ENCODE assay signal across 10 cellular contexts in genomic region chr10:95474228-95475002, GRCh38.
A peak's percentile ranks its signal among the peaks of the same experiment; 100 is the strongest.
DNase-seq lines count a peak whose midpoint lies in the region; ATAC-seq and TF ChIP-seq lines count a peak whose summit lies in the region.
"Had no signal": no experiment of that assay in that cellular context is flagged by ENCODE, and none has a peak within 500 bp of the region (broad histone marks: within the 10 kb centered on the region; RNA-seq: fewer than 3 reads in every experiment).

No MANE protein-coding gene starts in this region.

- H3K36me3 ChIP-seq in testis (ENCODE audit: low read depth, missing control alignments), result no peaks in the 10 kb centered on the region
- H3K36me3 ChIP-seq: HAP-1 had no signal

- H3K27me3 ChIP-seq in testis, result no peaks in the 10 kb centered on the region

- peak; percentile 42 for DNase-seq in NCI-H1436 (lab: John Stamatoyannopoulos, UW)
- peak; percentile 58 for DNase-seq in cerebellar cortex (ENCODE audit: low spot score)
- peak; percentile 90 for DNase-seq in left kidney (ENCODE audit: low read depth, low spot score)
- peak; percentile 28 for DNase-seq in testis
- no peak for DNase-seq in activated CD4-positive, alpha-beta T cell treated with anti-CD3 and anti-CD28 coated beads for 48 hours
- no peak for DNase-seq in stimulated activated naive CD4-positive, alpha-beta T cell treated with Interleukin-2 at 50 U/mL for 16 hours (lab: John Stamatoyannopoulos, UW)
- DNase-seq: T-helper 9 cell had no signal

- H3K9me3 ChIP-seq in testis, result no peaks in the 10 kb centered on the region
- H3K9me3 ChIP-seq: HAP-1 had no signal

- no peak for TF ChIP-seq POLR2A in testis (IDR thresholded peaks at IDR 0.05)

- WGBS in testis, 2 donors, result 36 to 50% methylated on average over 7 of the region's 7 CpGs

- H3K4me1 ChIP-seq in testis, result peaks cover 35% of the 10 kb centered on the region
- H3K4me1 ChIP-seq: HAP-1 had no signal

- ATAC-seq in GM19397 (IDR thresholded peaks at IDR 0.05; ENCODE audit: unreplicated experiment), result no peak
- ATAC-seq in activated CD4-positive, CD25-positive, alpha-beta regulatory T cell treated with anti-CD3 and anti-CD28 coated beads, Interleukin-2, amount 50 U/mL, for 24 hours, result no peak

- intact Hi-C loops in testis (cut with DNase I; ENCODE audit: low total_unique reads), result loop anchor here (5.0 kb wide), 1 partner anchor 32 kb away; no protein-coding TSS in a partner anchor

- H3K27ac ChIP-seq in testis, result peak overlapping the region; percentile 82 to 89

- no peak overlapping the region for H3K4me3 ChIP-seq in testis
- H3K4me3 ChIP-seq: HAP-1 had no signal

- TF ChIP-seq CTCF in testis (IDR thresholded peaks at IDR 0.05), result no peak

Comparison
In these comparisons a context has a peak if more than half of its experiments do, and no peak if none do; other contexts are left out.
1. DNase-seq: peak in NCI-H1436 (single experiment), cerebellar cortex (single experiment), left kidney (single experiment) and testis (single experiment); none in activated CD4-positive, alpha-beta T cell treated with anti-CD3 and anti-CD28 coated beads for 48 hours (single experiment) and stimulated activated naive CD4-positive, alpha-beta T cell treated with Interleukin-2 at 50 U/mL for 16 hours (single experiment).